Comparison of ENCODE assay signal across 1 cellular context in genomic region chr1:202584707-202585590, GRCh38.
TF ChIP-seq lines count a peak whose summit lies in the region.

No MANE protein-coding gene starts in this region.

TF ChIP-seq in K562, 482 proteins besides CTCF, POLR2A, EP300 and RAD21 (continued from another document):
- no peak for TF ChIP-seq STAT6 (CRISPR knock-in tag; IDR thresholded peaks at IDR 0.05)
- peak; percentile 27 for TF ChIP-seq TAL1 (IDR thresholded peaks at IDR 0.05)
- peak; percentile 52; the same call in 1 of the 2 replicates for TF ChIP-seq ESRRA (IDR thresholded peaks at IDR 0.05; ENCODE audit: borderline replicate concordance, low read depth)
- TF ChIP-seq KDM1A (IDR thresholded peaks at IDR 0.05): peak; percentile 70; a peak in 2 of 4 replicates
- peak; percentile 72; the same call in 1 of the 2 replicates for TF ChIP-seq HES1 (IDR thresholded peaks at IDR 0.05; ENCODE audit: low read depth)
- TF ChIP-seq CBFA2T3 (IDR thresholded peaks at IDR 0.05): peak; percentile 62
- TF ChIP-seq EHMT2 (IDR thresholded peaks at IDR 0.05): no peak
- TF ChIP-seq HMG20A (CRISPR knock-in tag; conservative IDR thresholded peaks at IDR 0.05): no peak
- TF ChIP-seq L3MBTL2 (IDR thresholded peaks at IDR 0.05): peak; percentile 32; the same call in 1 of the 2 replicates
- TF ChIP-seq SLC30A9 (CRISPR knock-in tag; IDR thresholded peaks at IDR 0.05): no peak
- no peak; the same call in 1 of the 2 replicates for TF ChIP-seq LEF1 (IDR thresholded peaks at IDR 0.05)
- peak; percentile 40; the same call in 1 of the 2 replicates for TF ChIP-seq CTBP1 (IDR thresholded peaks at IDR 0.05; ENCODE audit: borderline replicate concordance)
- TF ChIP-seq TFE3 (CRISPR knock-in tag; IDR thresholded peaks at IDR 0.05): peak; percentile 91
- TF ChIP-seq ZFX (CRISPR knock-in tag; IDR thresholded peaks at IDR 0.05): 0 out of 2 replicates have a peak, but pooled peaks have one; percentile 30
- peak; percentile 75 for TF ChIP-seq FOSL1 (tag; conservative IDR thresholded peaks at IDR 0.05)
- TF ChIP-seq SMAD2 (IDR thresholded peaks at IDR 0.05; ENCODE audit: low read depth, low read length): no peak
- TF ChIP-seq MLLT1 (IDR thresholded peaks at IDR 0.05): 0 out of 4 replicates have a peak, but pooled peaks of 1 of the 2 experiments have one; percentile 43
- no peak for TF ChIP-seq GATAD2A (IDR thresholded peaks at IDR 0.05)
- TF ChIP-seq ZNF398 (CRISPR knock-in tag; IDR thresholded peaks at IDR 0.05): no peak
- TF ChIP-seq MYNN (IDR thresholded peaks at IDR 0.05): 0 out of 2 replicates have a peak, but pooled peaks have one; percentile 11
- no peak for TF ChIP-seq MYNN (CRISPR knock-in tag; IDR thresholded peaks at IDR 0.05)
- peak; percentile 28; the same call in 1 of the 2 replicates for TF ChIP-seq SMARCE1 (IDR thresholded peaks at IDR 0.05)
- TF ChIP-seq VEZF1 (CRISPR knock-in tag; IDR thresholded peaks at IDR 0.05): 0 out of 2 replicates have a peak, but pooled peaks have one; percentile 15
- no peak for TF ChIP-seq MXI1 (IDR thresholded peaks at IDR 0.05; ENCODE audit: low read depth, low read length)
- TF ChIP-seq SNIP1 (IDR thresholded peaks at IDR 0.05; ENCODE audit: low read depth): no peak
- TF ChIP-seq ZNF263 (CRISPR knock-in tag; IDR thresholded peaks at IDR 0.05; ENCODE audit: borderline replicate concordance): no peak
- TF ChIP-seq NR2C2 (CRISPR knock-in tag; IDR thresholded peaks at IDR 0.05): no peak
- 0 out of 2 replicates have a peak, but pooled peaks have one; percentile 24 for TF ChIP-seq NR2C2 (tag; IDR thresholded peaks at IDR 0.05)
- peak; percentile 46; the same call in 1 of the 2 replicates for TF ChIP-seq SMARCA4 (IDR thresholded peaks at IDR 0.05)
- peak; percentile 19; the same call in 1 of the 2 replicates for TF ChIP-seq RAD51 (IDR thresholded peaks at IDR 0.05; ENCODE audit: borderline replicate concordance, low read depth)
- TF ChIP-seq ZBTB11 (CRISPR knock-in tag; IDR thresholded peaks at IDR 0.05): no peak; a peak in 1 of 6 replicates
- peak in 1 of 2 experiments; percentile 55; a peak in 1 of 4 replicates for TF ChIP-seq TEAD1 (CRISPR knock-in tag; IDR thresholded peaks at IDR 0.05)
- peak; percentile 56; the same call in 1 of the 2 replicates for TF ChIP-seq ARID1B (IDR thresholded peaks at IDR 0.05)
- TF ChIP-seq MTA2 (IDR thresholded peaks at IDR 0.05; ENCODE audit: low read depth): 0 out of 2 replicates have a peak, but pooled peaks have one; percentile 26
- no peak for TF ChIP-seq GATAD2B (IDR thresholded peaks at IDR 0.05; ENCODE audit: borderline replicate concordance)
- TF ChIP-seq RCOR1 (IDR thresholded peaks at IDR 0.05; ENCODE audit: borderline replicate concordance in 1 of 2, low read depth in 2 of 2, low read length in 2 of 2): peak; percentile 41 to 77; a peak in 3 of 4 replicates
- TF ChIP-seq MTA3 (IDR thresholded peaks at IDR 0.05; ENCODE audit: borderline replicate concordance): peak; percentile 36; the same call in 1 of the 2 replicates
- TF ChIP-seq HDAC2 (IDR thresholded peaks at IDR 0.05): peak; percentile 38; the same call in 1 of the 2 replicates
- TF ChIP-seq SOX6 (IDR thresholded peaks at IDR 0.05): peak; percentile 89
- no peak for TF ChIP-seq JUND (IDR thresholded peaks at IDR 0.05; ENCODE audit: borderline replicate concordance, low read depth, low read length)
- peak; percentile 17; the same call in 1 of the 3 replicates for TF ChIP-seq JUND (tag; IDR thresholded peaks at IDR 0.05; ENCODE audit: borderline replicate concordance, low read depth, low read length)
- TF ChIP-seq SUPT5H (IDR thresholded peaks at IDR 0.05): no peak
